In the genomic region with DNA sequence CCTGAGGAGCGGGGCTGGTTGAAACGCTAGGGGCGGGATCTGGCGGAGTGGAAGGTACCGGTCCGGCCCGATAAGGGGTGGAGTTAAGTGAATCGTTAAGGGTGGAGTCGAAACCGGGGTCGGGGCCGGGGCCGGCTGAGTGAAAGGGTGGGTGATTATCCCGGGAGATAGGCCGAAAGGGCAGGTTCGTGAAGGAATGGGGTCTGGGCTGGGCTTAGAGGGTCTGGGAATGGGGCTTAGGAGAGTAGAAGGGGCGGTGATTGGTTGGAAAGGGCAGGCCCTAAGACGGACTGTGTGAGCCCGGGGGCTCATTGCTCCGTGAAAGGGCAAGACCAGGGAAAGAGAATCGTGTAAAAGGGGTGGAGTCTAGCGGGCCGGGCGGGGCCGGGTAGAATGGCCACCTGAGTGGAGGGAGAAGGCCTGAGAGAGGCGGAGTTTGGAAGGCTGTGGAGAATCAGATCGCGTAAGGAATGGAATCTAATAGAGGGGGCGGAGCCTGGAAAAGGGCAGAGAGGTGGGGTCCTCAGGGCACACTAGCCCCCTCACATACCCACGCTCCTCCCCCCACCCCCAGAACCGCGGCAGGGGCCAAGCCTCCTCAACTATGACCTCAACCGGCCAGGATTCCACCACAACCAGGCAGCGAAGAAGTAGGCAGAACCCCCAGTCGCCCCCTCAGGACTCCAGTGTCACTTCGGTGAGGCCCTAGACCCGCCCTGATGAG, we compare ENCODE assay signal across 8 cellular contexts. TPM values are rescaled to one million over a fixed set of nuclear protein-coding genes. Genes with fewer than 3 reads are reported as not detected.
DNase-seq lines count a peak whose midpoint lies in the region; ATAC-seq and TF ChIP-seq lines count a peak whose summit lies in the region.

No MANE protein-coding gene starts in this region.

- H2AK5ac ChIP-seq in trophoblast cell (ENCODE audit: low read length): no peak overlapping the region

- H3K9me3 Mint-ChIP-seq in activated naive CD8-positive, alpha-beta T cell treated with anti-CD3 and anti-CD28 coated beads for 36 hours: no peaks in the 10 kb centered on the region

- peaks cover 11% of the 10 kb centered on the region; the same call in 1 of the 2 replicates for H3K79me2 ChIP-seq in Loucy (ENCODE audit: insufficient read depth, low read length)
- peaks cover 4% of the 10 kb centered on the region for H3K79me2 ChIP-seq in trophoblast cell (ENCODE audit: control insufficient read depth, insufficient read depth, low read length, poor library complexity)

- peaks cover 13% of the 10 kb centered on the region for H3K36me3 ChIP-seq in HAP-1 (replicated peaks)
- H3K36me3 ChIP-seq in Loucy (ENCODE audit: insufficient read depth, low read length): no peaks in the 10 kb centered on the region
- peaks cover 16 to 18% of the 10 kb centered on the region in 2 experiments for H3K36me3 ChIP-seq in trophoblast cell (ENCODE audit: control insufficient read depth in 1 of 2, insufficient read depth in 2 of 2, low read length in 2 of 2)
- peaks cover 0 to 11% of the 10 kb centered on the region in 2 donors for H3K36me3 ChIP-seq in vagina

- peak overlapping the region; percentile 81 for H2AFZ ChIP-seq in Loucy (ENCODE audit: low read length)
- peak overlapping the region; percentile 63 for H2AFZ ChIP-seq in trophoblast cell (ENCODE audit: insufficient read depth, low read length, poor library complexity)

- H4K91ac ChIP-seq in trophoblast cell (ENCODE audit: low read depth, low read length): peak overlapping the region; percentile 81

- H3K4me2 ChIP-seq in Loucy (ENCODE audit: low read depth, low read length, poor library complexity, severe bottlenecking) (peak overlapping the region; percentile 87), trophoblast cell (ENCODE audit: low read length) (peak overlapping the region; percentile 75)

- WGBS in trophoblast cell (ENCODE audit: extremely low coverage, insufficient coverage, insufficient read length): no CpG with 5 or more reads among the region's 37 CpGs

- peaks cover 7% of the 10 kb centered on the region for H3K4me1 ChIP-seq in HAP-1
- peaks cover 14% of the 10 kb centered on the region for H3K4me1 ChIP-seq in Loucy (ENCODE audit: insufficient read depth, low read length, poor library complexity, severe bottlenecking)
- H3K4me1 ChIP-seq in trophoblast cell (ENCODE audit: control insufficient read depth in 1 of 2, insufficient read depth in 2 of 2, low read length in 2 of 2): peaks cover 5 to 8% of the 10 kb centered on the region in 2 experiments
- H3K4me1 ChIP-seq in vagina: peaks cover 11% of the 10 kb centered on the region

- ATAC-seq in Right ventricle myocardium superior (ENCODE audit: poor library complexity): peak; percentile 67

- H3K4ac ChIP-seq in trophoblast cell (ENCODE audit: low read depth, low read length): peak overlapping the region; percentile 84

- H4K12ac ChIP-seq in trophoblast cell (ENCODE audit: low read depth, low read length): peak overlapping the region; percentile 64

- peak; percentile 72 for TF ChIP-seq POLR2A in Raji (IDR thresholded peaks at IDR 0.05; ENCODE audit: insufficient read depth, low read depth, low read length)
- TF ChIP-seq POLR2A in vagina (IDR thresholded peaks at IDR 0.05): peak in 1 of 2 donors; percentile 58

- H3K9me3 ChIP-seq in HAP-1 (no peaks in the 10 kb centered on the region), Loucy (ENCODE audit: insufficient read depth, low read depth, low read length) (no peaks in the 10 kb centered on the region), trophoblast cell (ENCODE audit: insufficient read depth, low read depth, low read length) (no peaks in the 10 kb centered on the region), vagina (no peaks in the 10 kb centered on the region)

- peaks cover 3% of the 10 kb centered on the region for H3K36me3 Mint-ChIP-seq in activated naive CD8-positive, alpha-beta T cell treated with anti-CD3 and anti-CD28 coated beads for 36 hours

- DNase-seq in HAP-1 (ENCODE audit: low spot score in 2 of 2) (peak; percentile 97 to 98), Right ventricle myocardium superior (peak; percentile 88), trophoblast cell (peak; percentile 79 to 82), vagina (ENCODE audit: extremely low spot score in 2 of 2) (peak in 1 of 2 donors; percentile 92)
- peak; percentile 74 for DNase-seq in activated naive CD8-positive, alpha-beta T cell treated with anti-CD3 and anti-CD28 coated beads for 36 hours

- H3K18ac ChIP-seq in trophoblast cell (ENCODE audit: low read length): peak overlapping the region; percentile 62

- H2BK120ac ChIP-seq in trophoblast cell (ENCODE audit: insufficient read depth, low read length, poor library complexity): peak overlapping the region; percentile 53

- H3K4me3 ChIP-seq in GM08714 (ENCODE audit: low read length): peak overlapping the region; percentile 55; the same call in 1 of the 2 replicates
- H3K4me3 ChIP-seq in HAP-1: peak overlapping the region; percentile 55
- H3K4me3 ChIP-seq in Loucy (ENCODE audit: low read length, poor library complexity, severe bottlenecking): peak overlapping the region; percentile 96
- H3K4me3 ChIP-seq in trophoblast cell (ENCODE audit: low read depth, low read length): peak overlapping the region; percentile 78
- peak overlapping the region; percentile 49 to 55 for H3K4me3 ChIP-seq in vagina

- in situ Hi-C loops in HAP-1 (cut with MboI; ENCODE audit: low sequenced_read_pairs): no loop called here

- H3K27me3 Mint-ChIP-seq in activated naive CD8-positive, alpha-beta T cell treated with anti-CD3 and anti-CD28 coated beads for 36 hours: no peaks in the 10 kb centered on the region

- H3F3A ChIP-seq in Loucy (ENCODE audit: low read depth): no peaks in the 10 kb centered on the region

- no peak for TF ChIP-seq CTCF in Loucy (conservative IDR thresholded peaks at IDR 0.05; ENCODE audit: low read length)
- TF ChIP-seq CTCF in vagina (IDR thresholded peaks at IDR 0.05): no peak

- H3K4me1 Mint-ChIP-seq in activated naive CD8-positive, alpha-beta T cell treated with anti-CD3 and anti-CD28 coated beads for 36 hours: peaks cover 15% of the 10 kb centered on the region

- H3K27ac ChIP-seq in trophoblast cell (ENCODE audit: low read depth, low read length) (peak overlapping the region; percentile 97), vagina (peak overlapping the region; percentile 92)

- no peaks in the 10 kb centered on the region for H4K20me1 ChIP-seq in Loucy (ENCODE audit: insufficient read depth, low read length, poor library complexity, severe bottlenecking)

- peak overlapping the region; percentile 91 for H3K4me3 Mint-ChIP-seq in activated naive CD8-positive, alpha-beta T cell treated with anti-CD3 and anti-CD28 coated beads for 36 hours

- H3K9ac ChIP-seq in Loucy (ENCODE audit: low read depth, low read length, poor library complexity, severe bottlenecking) (peak overlapping the region; percentile 97), trophoblast cell (ENCODE audit: low read length) (peak overlapping the region; percentile 97)

- no peaks in the 10 kb centered on the region for H3K9me2 ChIP-seq in Loucy (replicated peaks; ENCODE audit: low read depth, low read length)

- H4K8ac ChIP-seq in trophoblast cell (ENCODE audit: low read depth, low read length): peak overlapping the region; percentile 85

- no peak overlapping the region for H2BK12ac ChIP-seq in trophoblast cell (ENCODE audit: low read length)

- H3K23ac ChIP-seq in trophoblast cell (ENCODE audit: low read length): no peak overlapping the region

- H3K79me1 ChIP-seq in trophoblast cell (ENCODE audit: low read length): peaks cover 10% of the 10 kb centered on the region

- H2BK5ac ChIP-seq in trophoblast cell (ENCODE audit: low read depth, low read length, poor library complexity): peak overlapping the region; percentile 95

- H3K27me3 ChIP-seq in HAP-1 (ENCODE audit: low read depth) (no peaks in the 10 kb centered on the region), Loucy (ENCODE audit: insufficient read depth, low read length, poor library complexity, severe bottlenecking) (no peaks in the 10 kb centered on the region), trophoblast cell (ENCODE audit: insufficient read depth, low read length) (no peaks in the 10 kb centered on the region), vagina (no peaks in the 10 kb centered on the region)

- peak overlapping the region; percentile 98 for H3K27ac Mint-ChIP-seq in activated naive CD8-positive, alpha-beta T cell treated with anti-CD3 and anti-CD28 coated beads for 36 hours

- H3K14ac ChIP-seq in trophoblast cell (ENCODE audit: low read length): peak overlapping the region; percentile 79

- intact Hi-C loops in Right ventricle myocardium superior (cut with DNase I) (loop anchor here (10.0 kb wide), 1 partner anchor 93 kb away; a partner anchor contains a TSS), vagina (cut with DNase I) (no loop called here)

RNA-seq across cellular contexts. Expression of a gene that starts 0.4 kb away (rescaled TPM):
- 10 to 100 TPM; 45.3 to 50.0 TPM for total RNA-seq in activated naive CD8-positive, alpha-beta T cell treated with anti-CD3 and anti-CD28 coated beads for 36 hours
- total RNA-seq in Right ventricle myocardium superior (35.3 TPM), vagina (67.8 TPM)
- 92.3 and 95.1 TPM in 2 replicates for polyA plus RNA-seq in trophoblast cell (2013)

RNA-seq across cellular contexts. Expression of a gene that starts 15.9 kb away (rescaled TPM):
- total RNA-seq in activated naive CD8-positive, alpha-beta T cell treated with anti-CD3 and anti-CD28 coated beads for 36 hours: not detected
- total RNA-seq in Right ventricle myocardium superior (0.13 TPM), vagina (1.2 TPM)
- polyA plus RNA-seq in trophoblast cell (2013): not detected in 2 replicates

RNA-seq across cellular contexts. Expression of a gene that starts 24.1 kb away (rescaled TPM):
- total RNA-seq in activated naive CD8-positive, alpha-beta T cell treated with anti-CD3 and anti-CD28 coated beads for 36 hours: under 1 TPM; 0.54 to 0.70 TPM
- total RNA-seq in Right ventricle myocardium superior (not detected), vagina (not detected)
- polyA plus RNA-seq in trophoblast cell (2013): 0.06 and 0.07 TPM in 2 replicates

RNA-seq across cellular contexts. Expression of a gene that starts 33.2 kb away (rescaled TPM):
- total RNA-seq in activated naive CD8-positive, alpha-beta T cell treated with anti-CD3 and anti-CD28 coated beads for 36 hours: 1 to 10 TPM; 1.4 to 1.8 TPM
- total RNA-seq in Right ventricle myocardium superior (0.30 TPM), vagina (15.0 TPM)
- 36.4 and 38.6 TPM in 2 replicates for polyA plus RNA-seq in trophoblast cell (2013)

RNA-seq across cellular contexts. Expression of a gene that starts 40.7 kb away (rescaled TPM):
- total RNA-seq in activated naive CD8-positive, alpha-beta T cell treated with anti-CD3 and anti-CD28 coated beads for 36 hours: not detected
- total RNA-seq in Right ventricle myocardium superior: not detected
- polyA plus RNA-seq in trophoblast cell (2013): not detected in 2 replicates
- not detected for total RNA-seq in vagina
